Comparison of ENCODE assay signal across 10 cellular contexts in genomic region chr11:115990004-115990447, GRCh38.
DNase-seq lines count a peak whose midpoint lies in the region; ATAC-seq and TF ChIP-seq lines count a peak whose summit lies in the region.
"Had no signal": no experiment of that assay in that cellular context is flagged by ENCODE, and none has a peak within 500 bp of the region (broad histone marks: within the 10 kb centered on the region; RNA-seq: fewer than 3 reads in every experiment).

No MANE protein-coding gene starts in this region.

- H3K79me2 ChIP-seq in OCI-LY1 (ENCODE audit: insufficient read depth, low read length), result no peaks in the 10 kb centered on the region

- H3F3A ChIP-seq in OCI-LY1 (ENCODE audit: insufficient read depth, low read length), result no peaks in the 10 kb centered on the region

- ATAC-seq in heart right ventricle (peak in 6 of 8 donors; percentile 29 to 72 (median 62)), HG03521 (IDR thresholded peaks at IDR 0.05; ENCODE audit: unreplicated experiment) (no peak), GM21529 (IDR thresholded peaks at IDR 0.05; ENCODE audit: unreplicated experiment) (no peak)

- peak; percentile 59; the same call in 1 of the 2 replicates for TF ChIP-seq CTCF in OCI-LY1 (IDR thresholded peaks at IDR 0.05; ENCODE audit: low read length)
- peak; percentile 55 to 85 (median 76) for TF ChIP-seq CTCF in heart right ventricle (IDR thresholded peaks at IDR 0.05)
- TF ChIP-seq CTCF in testis (IDR thresholded peaks at IDR 0.05), result peak; percentile 14 to 70 (median 41)

- H3K9me3 ChIP-seq in OCI-LY1 (ENCODE audit: low read length), result no peaks in the 10 kb centered on the region
- no peaks in the 10 kb centered on the region for H3K9me3 ChIP-seq in heart right ventricle
- H3K9me3 ChIP-seq in testis, result no peaks in the 10 kb centered on the region
- H3K9me3 ChIP-seq: BLaER1 treated with 17β-estradiol and CSF1 and Interleukin-3, amounts not matched to agents 10 nM and 100 nM had no signal

- TF ChIP-seq POLR2A in testis (IDR thresholded peaks at IDR 0.05), result no peak

- no peaks in the 10 kb centered on the region for H4K20me1 ChIP-seq in OCI-LY1 (ENCODE audit: insufficient read depth, low read length)
- H4K20me1 ChIP-seq: BLaER1 treated with 17β-estradiol and CSF1 and Interleukin-3, amounts not matched to agents 10 nM and 100 nM had no signal

- H3K27ac ChIP-seq in OCI-LY1 (ENCODE audit: low read depth, low read length, poor library complexity, severe bottlenecking) (no peak overlapping the region), heart right ventricle (no peak overlapping the region), testis (no peak overlapping the region)
- H3K27ac ChIP-seq: BLaER1 treated with 17β-estradiol and CSF1 and Interleukin-3, amounts not matched to agents 10 nM and 100 nM had no signal

- H3K4me1 ChIP-seq in OCI-LY1 (ENCODE audit: insufficient read depth, low read length, severe bottlenecking) (no peaks in the 10 kb centered on the region), heart right ventricle (peaks cover 0 to 4% (median 0%) of the 10 kb centered on the region in 9 donors), testis (no peaks in the 10 kb centered on the region)
- H3K4me1 ChIP-seq: BLaER1 treated with 17β-estradiol and CSF1 and Interleukin-3, amounts not matched to agents 10 nM and 100 nM had no signal

- no peaks in the 10 kb centered on the region for H3K27me3 ChIP-seq in OCI-LY1 (ENCODE audit: insufficient read depth, low read length)
- H3K27me3 ChIP-seq in heart right ventricle, result peaks cover 0 to 4% (median 0%) of the 10 kb centered on the region in 7 donors
- H3K27me3 ChIP-seq in testis, result no peaks in the 10 kb centered on the region
- H3K27me3 ChIP-seq: BLaER1 treated with 17β-estradiol and CSF1 and Interleukin-3, amounts not matched to agents 10 nM and 100 nM had no signal

- no peaks in the 10 kb centered on the region for H3K9me2 ChIP-seq in OCI-LY1 (ENCODE audit: low read depth, low read length)

- WGBS in heart right ventricle, 2 donors, result 36 to 41% methylated on average over 19 of the region's 19 CpGs
- WGBS in testis, 2 donors, result 31 to 51% methylated on average over 19 of the region's 19 CpGs

- H3K36me3 ChIP-seq in OCI-LY1 (ENCODE audit: insufficient read depth, low read length) (no peaks in the 10 kb centered on the region), heart right ventricle (no peaks in the 10 kb centered on the region), testis (ENCODE audit: low read depth, missing control alignments) (no peaks in the 10 kb centered on the region)
- H3K36me3 ChIP-seq: BLaER1 treated with 17β-estradiol and CSF1 and Interleukin-3, amounts not matched to agents 10 nM and 100 nM had no signal

- DNase-seq in NCI-H2196 (lab: John Stamatoyannopoulos, UW; ENCODE audit: unreplicated experiment), result peak; percentile 5
- DNase-seq in NCI-H2196 treated with DMSO at 0.1 percent for 48 hours (lab: John Stamatoyannopoulos, UW; ENCODE audit: unreplicated experiment), result no peak
- DNase-seq in heart right ventricle, result peak; percentile 16 to 27
- DNase-seq in testis, result peak; percentile 63
- DNase-seq in midbrain (lab: John Stamatoyannopoulos, UW), result no peak
- DNase-seq: NCI-H1105 had no signal

- intact Hi-C loops in heart right ventricle (cut with DNase I) (loop anchor here in 7 of 10 donors (2.0 to 10.0 kb wide), 6 partner anchors 227 to 287 kb away; no protein-coding TSS in a partner anchor), testis (cut with DNase I; ENCODE audit: low total_unique reads) (no loop called here)

- H3K4me3 ChIP-seq in OCI-LY1 (ENCODE audit: low read depth, low read length, poor library complexity, severe bottlenecking), result no peak overlapping the region
- H3K4me3 ChIP-seq in heart right ventricle, result peak overlapping the region in 4 of 10 donors; percentile 1 to 33 (median 20)
- peak overlapping the region; percentile 22 to 41 for H3K4me3 ChIP-seq in testis
- H3K4me3 ChIP-seq: BLaER1 treated with 17β-estradiol and CSF1 and Interleukin-3, amounts not matched to agents 10 nM and 100 nM had no signal

- H3K9ac ChIP-seq in OCI-LY1 (ENCODE audit: low read length), result no peak overlapping the region
- H3K9ac ChIP-seq: BLaER1 treated with 17β-estradiol and CSF1 and Interleukin-3, amounts not matched to agents 10 nM and 100 nM had no signal

- no peak overlapping the region for H3K4me2 ChIP-seq in OCI-LY1 (ENCODE audit: low read length)
- H3K4me2 ChIP-seq: BLaER1 treated with 17β-estradiol and CSF1 and Interleukin-3, amounts not matched to agents 10 nM and 100 nM had no signal

- no peak overlapping the region for H2AFZ ChIP-seq in OCI-LY1 (ENCODE audit: low read length)

Comparison
In these comparisons a context has a peak if more than half of its experiments do, and no peak if none do; other contexts are left out.
1. DNase-seq: peak in NCI-H2196 (single experiment), heart right ventricle (2 of 2) and testis (single experiment); none in NCI-H2196 treated with DMSO at 0.1 percent for 48 hours (single experiment) and midbrain (single experiment).
2. ATAC-seq: peak in heart right ventricle (6 of 8); none in HG03521 (single experiment) and GM21529 (single experiment).
3. Peak in every context shown above with its lines, with median percentiles within 50 percentile points of each other: CTCF ChIP-seq.